Comparison of ENCODE assay signal across 17 cellular contexts in genomic region chr1:25504706-25505560, GRCh38. TPM values are rescaled to one million over a fixed set of nuclear protein-coding genes. Genes with fewer than 3 reads are reported as not detected.
DNase-seq lines count a peak whose midpoint lies in the region; ATAC-seq, FAIRE-seq and TF ChIP-seq lines count a peak whose summit lies in the region.
"Had no signal": no experiment of that assay in that cellular context is flagged by ENCODE, and none has a peak within 500 bp of the region (broad histone marks: within the 10 kb centered on the region; RNA-seq: fewer than 3 reads in every experiment).

No MANE protein-coding gene starts in this region.

- H3K14ac ChIP-seq in H1 (ENCODE audit: insufficient read length): no peak overlapping the region

- H3K56ac ChIP-seq in H1 (replicated peaks; ENCODE audit: insufficient read length, low read depth, low read length): no peak overlapping the region

- H3K4me3 Mint-ChIP-seq in naive thymus-derived CD4-positive, alpha-beta T cell: peak overlapping the region in 2 of 10 donors; percentile 12 to 27

- DNase-seq in DMS79 treated with DMSO at 0.1 percent for 48 hours (lab: John Stamatoyannopoulos, UW): peak; percentile 45
- DNase-seq in DMS79 (lab: John Stamatoyannopoulos, UW): no peak
- DNase-seq in MV-4-11 (lab: John Stamatoyannopoulos, UW): peak; percentile 38
- DNase-seq in H1 (ENCODE audit: low read depth in 1 of 2, low spot score in 2 of 2): peak in 1 of 2 experiments; percentile 45
- DNase-seq in naive thymus-derived CD4-positive, alpha-beta T cell: no peak
- DNase-seq in tibial nerve (ENCODE audit: low spot score in 2 of 2): no peak
- DNase-seq in medulla oblongata (ENCODE audit: extremely low spot score): no peak
- no peak for DNase-seq in occipital lobe (lab: John Stamatoyannopoulos, UW)
- DNase-seq: 8988T; activated CD4-positive, alpha-beta T cell treated with anti-CD3 and anti-CD28 coated beads, Interleukin-2, amount 50 U/mL, for 1 hour; effector CD4-positive, alpha-beta T cell; hippocampal formation; OCI-M1 had no signal

- H3K9me3 ChIP-seq in H1 (ENCODE audit: insufficient read depth in 2 of 2, low read depth in 1 of 2, low read length in 1 of 2) (no peaks in the 10 kb centered on the region), tibial nerve (no peaks in the 10 kb centered on the region)
- no peaks in the 10 kb centered on the region for H3K9me3 ChIP-seq in naive thymus-derived CD4-positive, alpha-beta T cell (ENCODE audit: control insufficient read depth in 2 of 3, low read length in 3 of 3)
- H3K9me3 ChIP-seq: ascending aorta, ovary had no signal

- H4K20me1 ChIP-seq in H1 (replicated peaks in 1 of 2; ENCODE audit: control insufficient read depth in 1 of 2, insufficient read depth in 2 of 2, low read length in 2 of 2): no peaks in the 10 kb centered on the region

- TF ChIP-seq POLR2A in H1 (IDR thresholded peaks at IDR 0.05; ENCODE audit: control extremely low read depth in 1 of 2, low read depth in 2 of 2, low read length in 2 of 2): no peak
- no peak for TF ChIP-seq POLR2A in tibial nerve (IDR thresholded peaks at IDR 0.05)

- no peaks in the 10 kb centered on the region for H3K23me2 ChIP-seq in H1 (ENCODE audit: low read depth, low read length)

- no peak overlapping the region for H4K91ac ChIP-seq in H1 (replicated peaks; ENCODE audit: insufficient read length, low read length)

- 0 out of 2 replicates have a peak overlapping the region, but pooled peaks have one; percentile 46 for H2BK15ac ChIP-seq in H1 (ENCODE audit: low read length)

- no peak overlapping the region for H3K23ac ChIP-seq in H1 (ENCODE audit: insufficient read length)

- H3K27ac ChIP-seq in H1 (ENCODE audit: low read depth, low read length): no peak overlapping the region
- H3K27ac ChIP-seq in naive thymus-derived CD4-positive, alpha-beta T cell (ENCODE audit: low read depth, low read length): peak overlapping the region; percentile 34
- no peak overlapping the region for H3K27ac ChIP-seq in tibial nerve

- TF ChIP-seq RAD21 in H1 (IDR thresholded peaks at IDR 0.05 in 1 of 2, conservative IDR thresholded peaks at IDR 0.05 in 1 of 2; ENCODE audit: low read depth in 2 of 2, low read length in 2 of 2): no peak

- FAIRE-seq in H1 (lab: Jason Lieb, UNC): no peak
- FAIRE-seq: GM12878, HepG2 had no signal

- no peak overlapping the region for H2BK20ac ChIP-seq in H1 (ENCODE audit: low read length)

- peak overlapping the region; percentile 39; the same call in 1 of the 2 replicates for H2BK12ac ChIP-seq in H1 (ENCODE audit: low read depth, low read length)

- H3K4me2 ChIP-seq in H1 (ENCODE audit: insufficient read depth in 1 of 2, low read depth in 2 of 2, low read length in 2 of 2): no peak overlapping the region; a peak in 2 of 4 replicates

- no peaks in the 10 kb centered on the region for H3K9me3 Mint-ChIP-seq in naive thymus-derived CD4-positive, alpha-beta T cell

- no peak overlapping the region for H2AFZ ChIP-seq in H1 (ENCODE audit: low read length)

- intact Hi-C loops in naive thymus-derived CD4-positive, alpha-beta T cell (cut with micrococcal nuclease): loop anchor here (1.0 to 5.0 kb wide), 6 partner anchors 16 to 306 kb away; no protein-coding TSS in a partner anchor

- 81% methylated on average over 9 of the region's 9 CpGs; no CpG with 5 or more reads in 1 of the 2 experiments for WGBS in H1 (ENCODE audit: extremely low coverage in 1 of 2, insufficient coverage in 1 of 2, insufficient read length in 1 of 2, insufficient replicate concordance in 2 of 2, low coverage in 1 of 2, low lambda C conversion rate in 2 of 2, missing lambda C conversion rate in 1 of 2), 2 experiments
- WGBS in tibial nerve, 2 donors: 57 to 61% methylated on average over 8 to 9 of the region's 9 CpGs

- no peak overlapping the region for H2BK120ac ChIP-seq in H1 (replicated peaks; ENCODE audit: low read depth, low read length)

- no peak overlapping the region for H3K9ac ChIP-seq in H1 (replicated peaks in 1 of 4; ENCODE audit: extremely low read depth in 1 of 4, low read depth in 3 of 4, low read length in 3 of 4)

- H3K4me3 ChIP-seq in H1 (ENCODE audit: extremely low read depth in 1 of 4, insufficient read depth in 2 of 4, low read depth in 3 of 4, low read length in 4 of 4) (no peak overlapping the region), tibial nerve (no peak overlapping the region)
- no peak overlapping the region for H3K4me3 ChIP-seq in naive thymus-derived CD4-positive, alpha-beta T cell (ENCODE audit: low read length)
- H3K4me3 ChIP-seq: ascending aorta, GM12878, ovary had no signal

- no peaks in the 10 kb centered on the region for H3K79me1 ChIP-seq in H1 (ENCODE audit: low read depth, low read length)

- peak overlapping the region; percentile 19; the same call in 1 of the 2 replicates for H3K18ac ChIP-seq in H1 (ENCODE audit: extremely low read depth, low read length)

- H3K27me3 Mint-ChIP-seq in naive thymus-derived CD4-positive, alpha-beta T cell: peaks cover 0 to 6% (median 0%) of the 10 kb centered on the region in 5 donors

- TF ChIP-seq EP300 in H1 (IDR thresholded peaks at IDR 0.05; ENCODE audit: borderline replicate concordance in 1 of 2, low read depth in 2 of 2, low read length in 2 of 2) (no peak), tibial nerve (IDR thresholded peaks at IDR 0.05) (no peak)

- H3K4me1 ChIP-seq in H1 (replicated peaks in 1 of 4; ENCODE audit: control insufficient read depth in 3 of 4, insufficient read depth in 4 of 4, low read length in 3 of 4) (peaks cover 8 to 17% (median 11%) of the 10 kb centered on the region in 4 experiments), tibial nerve (peaks cover 0 to 30% (median 0%) of the 10 kb centered on the region in 4 donors)
- peaks cover 0 to 20% of the 10 kb centered on the region in 2 donors for H3K4me1 ChIP-seq in naive thymus-derived CD4-positive, alpha-beta T cell (ENCODE audit: control insufficient read depth in 2 of 2, insufficient read depth in 2 of 2, low read length in 2 of 2)

- H4K5ac ChIP-seq in H1 (ENCODE audit: insufficient read length, low read depth, low read length): no peak overlapping the region

- peak; percentile 20 for ATAC-seq in naive thymus-derived CD4-positive, alpha-beta T cell
- ATAC-seq: HepG2 had no signal

- H2AK5ac ChIP-seq in H1 (ENCODE audit: low read depth, low read length): 0 out of 2 replicates have a peak overlapping the region, but pooled peaks have one; percentile 53

- peaks cover 12 to 39% (median 31%) of the 10 kb centered on the region in 7 donors for H3K4me1 Mint-ChIP-seq in naive thymus-derived CD4-positive, alpha-beta T cell

- no peak overlapping the region for H4K8ac ChIP-seq in H1 (ENCODE audit: extremely low read depth, insufficient read depth, low read length)

- no peak overlapping the region for H3K4ac ChIP-seq in H1 (replicated peaks; ENCODE audit: insufficient read length, low read depth, low read length)

- peak overlapping the region in 8 of 9 donors; percentile 62 to 92 (median 83) for H3K27ac Mint-ChIP-seq in naive thymus-derived CD4-positive, alpha-beta T cell

- CTCF ChIA-PET in H1 (lab: Charles Lee; ENCODE audit: partially characterized antibody): interaction anchor here (0.9 to 9.2 kb wide), 13 partner anchors 15 to 305 kb away, joined by 3 to 240 read pairs (median 5); no protein-coding TSS in a partner anchor
- CTCF ChIA-PET in naive thymus-derived CD4-positive, alpha-beta T cell (lab: Charles Lee): interaction anchor here (0.5 to 6.9 kb wide), 10 partner anchors 8 to 305 kb away, joined by 3 to 227 read pairs (median 6); no protein-coding TSS in a partner anchor

- TF ChIP-seq CTCF in H1 (IDR thresholded peaks at IDR 0.05; ENCODE audit: control extremely low read depth in 1 of 3, insufficient read depth in 1 of 3, low read depth in 1 of 3, low read length in 3 of 3) (no peak), tibial nerve (IDR thresholded peaks at IDR 0.05) (no peak)

- no peaks in the 10 kb centered on the region for H3K79me2 ChIP-seq in H1 (ENCODE audit: control insufficient read depth in 1 of 2, insufficient read depth in 2 of 2, low read length in 2 of 2)

- no peak overlapping the region; the same call in 1 of the 2 replicates for H2BK5ac ChIP-seq in H1 (ENCODE audit: low read depth, low read length)

- no peaks in the 10 kb centered on the region for H3K27me3 ChIP-seq in H1 (replicated peaks in 1 of 4; ENCODE audit: control insufficient read depth in 3 of 4, extremely low read depth in 1 of 4, insufficient read depth in 3 of 4, low read length in 3 of 4)
- H3K27me3 ChIP-seq in naive thymus-derived CD4-positive, alpha-beta T cell (ENCODE audit: control insufficient read depth in 2 of 2, insufficient read depth in 2 of 2, low read length in 2 of 2): no peaks in the 10 kb centered on the region
- no peaks in the 10 kb centered on the region for H3K27me3 ChIP-seq in tibial nerve
- H3K27me3 ChIP-seq: ascending aorta, ovary had no signal

- H3K36me3 ChIP-seq in H1 (ENCODE audit: control insufficient read depth in 2 of 4, insufficient read depth in 4 of 4, low read length in 3 of 4) (no peaks in the 10 kb centered on the region), tibial nerve (no peaks in the 10 kb centered on the region)
- no peaks in the 10 kb centered on the region for H3K36me3 ChIP-seq in naive thymus-derived CD4-positive, alpha-beta T cell (ENCODE audit: control insufficient read depth in 2 of 3, insufficient read depth in 3 of 3, low read length in 3 of 3)
- H3K36me3 ChIP-seq: ascending aorta, ovary had no signal

- peaks cover 0 to 7% (median 0%) of the 10 kb centered on the region in 5 donors for H3K36me3 Mint-ChIP-seq in naive thymus-derived CD4-positive, alpha-beta T cell

- POLR2A ChIA-PET in H1 (lab: Charles Lee; ENCODE audit: partially characterized antibody): interaction anchor here (0.7 to 3.0 kb wide), 12 partner anchors 10 to 273 kb away, joined by 3 to 16 read pairs (median 4); partner anchors contain the start of gene SYF2
- POLR2A ChIA-PET in naive thymus-derived CD4-positive, alpha-beta T cell (lab: Charles Lee): interaction anchor here (0.6 to 4.3 kb wide), 11 partner anchors 14 to 825 kb away, joined by 3 to 85 read pairs (median 3); no protein-coding TSS in a partner anchor

TF ChIP-seq in H1, 55 proteins besides CTCF, POLR2A, EP300 and RAD21 (continues in another document):
- no peak for TF ChIP-seq CHD2 (IDR thresholded peaks at IDR 0.05; ENCODE audit: low read length)
- TF ChIP-seq SIX5 (IDR thresholded peaks at IDR 0.05; ENCODE audit: low read depth, low read length): no peak

RNA-seq across cellular contexts. Expression of gene LDLRAP1, which starts 38.5 kb away (rescaled TPM):
- total RNA-seq in H1 (2021; fragmentation: NEBNext Ultra II Directional; extraction: Animal tissue kit (Norgen Biotek cat#: 25700)): 12.8 and 14.0 TPM in 2 replicates
- polyA plus RNA-seq in H1 (2011; rRNA removed): 13.2 and 16.3 TPM in 2 replicates
- polyA plus RNA-seq in H1 (2011; cell fraction: cytosol; rRNA removed): 10.4 TPM
- polyA plus RNA-seq in H1 (2011; cell fraction: nucleus; rRNA removed): 16.7 TPM
- 9.3 to 13.5 TPM (median 11.9 TPM) in 4 replicates for polyA plus RNA-seq in H1 (2012, experiment 1 of 2)
- 13.0 TPM for polyA plus RNA-seq in H1 (2012, experiment 2 of 2)
- polyA plus RNA-seq in H1 (2013, experiment 1 of 2): 9.4 TPM
- 9.6 TPM for polyA plus RNA-seq in H1 (2013, experiment 2 of 2)
- 9.7 and 11.7 TPM in 2 replicates for polyA minus RNA-seq in H1 (2011; rRNA and poly(A)+ RNA removed)
- polyA minus RNA-seq in H1 (2011; cell fraction: cytosol; rRNA and poly(A)+ RNA removed): 8.3 TPM
- 9.7 TPM for polyA minus RNA-seq in H1 (2011; cell fraction: nucleus; rRNA and poly(A)+ RNA removed)
- 100 to 1,000 TPM in 4 of 5 experiments, 10 to 100 TPM in 1; 28.1 to 364 (median 159) TPM for total RNA-seq in naive thymus-derived CD4-positive, alpha-beta T cell
- 100 to 1,000 TPM; 301 to 853 TPM for polyA plus RNA-seq in naive thymus-derived CD4-positive, alpha-beta T cell
- total RNA-seq in tibial nerve (10 to 100 TPM; 10.9 to 28.5 (median 14.7) TPM), occipital lobe (1.2 TPM)

Comparison
In these comparisons a context has a peak if more than half of its experiments do, and no peak if none do; other contexts are left out.
1. DNase-seq: peak in DMS79 treated with DMSO at 0.1 percent for 48 hours (single experiment) and MV-4-11 (single experiment); none in DMS79 (single experiment), naive thymus-derived CD4-positive, alpha-beta T cell (0 of 9), tibial nerve (0 of 2), medulla oblongata (single experiment) and occipital lobe (single experiment).